Comparison of ENCODE assay signal across 14 cellular contexts in the genomic region with DNA sequence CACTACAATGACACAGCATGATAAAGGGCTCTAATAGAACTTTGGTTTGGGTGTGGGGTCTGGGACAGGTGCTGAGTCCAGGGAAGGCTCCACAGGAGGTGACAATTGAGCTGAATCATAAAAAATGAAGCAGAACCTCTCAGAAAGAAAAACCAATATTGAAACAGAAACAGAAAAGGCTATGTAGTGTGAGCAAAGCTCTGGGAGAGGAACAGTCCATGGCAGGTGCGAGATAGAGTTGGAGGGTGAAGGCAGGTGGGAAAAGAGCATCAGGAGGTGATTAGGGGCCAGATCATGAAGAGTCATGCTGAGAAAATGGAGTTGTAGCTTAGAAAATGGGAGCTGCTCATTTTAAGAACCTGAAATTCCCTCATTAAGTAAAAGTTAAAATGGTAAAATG.
A peak's percentile ranks its signal among the peaks of the same experiment; 100 is the strongest.
DNase-seq lines count a peak whose midpoint lies in the region; ATAC-seq and TF ChIP-seq lines count a peak whose summit lies in the region.
"Had no signal": no experiment of that assay in that cellular context is flagged by ENCODE, and none has a peak within 500 bp of the region (broad histone marks: within the 10 kb centered on the region; RNA-seq: fewer than 3 reads in every experiment).

No MANE protein-coding gene starts in this region.

- H3K9me3 ChIP-seq in osteoblast (ENCODE audit: low read depth, low read length), result no peaks in the 10 kb centered on the region
- no peaks in the 10 kb centered on the region for H3K9me3 ChIP-seq in SK-N-SH
- H3K9me3 ChIP-seq: tibial nerve had no signal

- DNase-seq in NCI-H510A (lab: John Stamatoyannopoulos, UW) (peak; percentile 26), osteoblast (ENCODE audit: insufficient read length, low spot score, missing footprints) (no peak), SK-N-SH (no peak)
- no peak for DNase-seq in activated effector memory CD4-positive, alpha-beta T cell treated with anti-CD3 and anti-CD28 coated beads, Interleukin-2, amount 50 U/mL, for 16 hours
- DNase-seq: activated CD8-positive, alpha-beta T cell treated with anti-CD3 and anti-CD28 coated beads for 36 hours; cortex of kidney; Kasumi-1; naive thymus-derived CD4-positive, alpha-beta T cell had no signal

- H3K36me3 ChIP-seq in osteoblast (ENCODE audit: insufficient read depth, low read length) (no peaks in the 10 kb centered on the region), SK-N-SH (replicated peaks in 1 of 2; ENCODE audit: control insufficient read depth in 1 of 2, insufficient read depth in 2 of 2, low read length in 1 of 2) (no peaks in the 10 kb centered on the region)
- H3K36me3 ChIP-seq: tibial nerve had no signal

- H3K4me1 ChIP-seq in osteoblast (ENCODE audit: insufficient read depth, low read length), result no peaks in the 10 kb centered on the region
- H3K4me1 ChIP-seq in SK-N-SH (ENCODE audit: control insufficient read depth in 1 of 2, insufficient read depth in 2 of 2, low read depth in 1 of 2, low read length in 1 of 2), result peaks cover 0 to 6% of the 10 kb centered on the region in 2 experiments; a peak in 1 of 4 replicates
- H3K4me1 ChIP-seq: tibial nerve had no signal

- WGBS in SK-N-SH (ENCODE audit: low lambda C conversion rate), result 42% methylated on average over 1 of the region's 1 CpG

- H4K20me1 ChIP-seq in osteoblast (ENCODE audit: insufficient read depth, low read length) (no peaks in the 10 kb centered on the region), SK-N-SH (ENCODE audit: insufficient read depth) (no peaks in the 10 kb centered on the region)

- H3F3A ChIP-seq in SK-N-SH (replicated peaks; ENCODE audit: insufficient read depth), result no peaks in the 10 kb centered on the region

- H2AFZ ChIP-seq in osteoblast (ENCODE audit: low read length) (no peak overlapping the region), SK-N-SH (ENCODE audit: low read depth) (no peak overlapping the region)

- H3K27ac ChIP-seq in osteoblast (ENCODE audit: low read depth, low read length) (no peak overlapping the region), SK-N-SH (ENCODE audit: low read depth in 2 of 2, low read length in 1 of 2) (no peak overlapping the region)
- H3K27ac ChIP-seq: tibial nerve had no signal

- no peaks in the 10 kb centered on the region for H3K9me2 ChIP-seq in SK-N-SH

- no peak for TF ChIP-seq EP300 in SK-N-SH (IDR thresholded peaks at IDR 0.05; ENCODE audit: borderline replicate concordance in 1 of 2, low read depth in 1 of 2, low read length in 1 of 2)

- H3K4me3 ChIP-seq in osteoblast (ENCODE audit: insufficient read depth, low read length), result no peak overlapping the region
- H3K4me3 ChIP-seq in SK-N-SH (ENCODE audit: low read depth in 2 of 2, low read length in 1 of 2), result no peak overlapping the region
- H3K4me3 ChIP-seq: tibial nerve had no signal

- H3K79me2 ChIP-seq in osteoblast (ENCODE audit: insufficient read depth, low read length) (no peaks in the 10 kb centered on the region), SK-N-SH (ENCODE audit: insufficient read depth) (no peaks in the 10 kb centered on the region)

- POLR2A ChIA-PET in SK-N-SH (lab: Yijun Ruan, JAX), result no interaction called here

- TF ChIP-seq CTCF in osteoblast (IDR thresholded peaks at IDR 0.05; ENCODE audit: extremely low read depth, low read depth, low read length) (no peak), SK-N-SH (IDR thresholded peaks at IDR 0.05) (no peak)

- CTCF ChIA-PET in SK-N-SH (lab: Yijun Ruan, JAX), result interaction anchor here (0.7 to 2.2 kb wide), 3 partner anchors 13 to 17 kb away, joined by 3 to 9 read pairs (median 3); no protein-coding TSS in a partner anchor

- H3K4me2 ChIP-seq in osteoblast (ENCODE audit: insufficient read depth, low read length) (no peak overlapping the region), SK-N-SH (no peak overlapping the region)

- TF ChIP-seq RAD21 in SK-N-SH (IDR thresholded peaks at IDR 0.05; ENCODE audit: low read length), result no peak

- peak; percentile 51 for ATAC-seq in GM18511 (IDR thresholded peaks at IDR 0.05; ENCODE audit: unreplicated experiment)
- peak; percentile 64 for ATAC-seq in GM21515 (IDR thresholded peaks at IDR 0.05; ENCODE audit: unreplicated experiment)
- ATAC-seq in HG03354 (IDR thresholded peaks at IDR 0.05; ENCODE audit: poor library complexity, severe bottlenecking, unreplicated experiment), result peak; percentile 58
- ATAC-seq in HG02840 (IDR thresholded peaks at IDR 0.05; ENCODE audit: low FRiP score, unreplicated experiment), result no peak
- ATAC-seq: activated CD8-positive, alpha-beta T cell treated with anti-CD3 and anti-CD28 coated beads for 36 hours; activated naive CD4-positive, alpha-beta T cell treated with anti-CD3 and anti-CD28 coated beads, Interleukin-2, amount 50 U/mL, for 72 hours; naive thymus-derived CD4-positive, alpha-beta T cell had no signal

- no peaks in the 10 kb centered on the region for H3K27me3 ChIP-seq in osteoblast (ENCODE audit: insufficient read depth, low read length)
- no peaks in the 10 kb centered on the region for H3K27me3 ChIP-seq in SK-N-SH (ENCODE audit: insufficient read depth)
- H3K27me3 ChIP-seq: tibial nerve had no signal

- no peak overlapping the region for H3K9ac ChIP-seq in SK-N-SH

TF ChIP-seq in SK-N-SH, 30 proteins besides CTCF, POLR2A, EP300 and RAD21:
- no peak for TF ChIP-seq RFX5 (IDR thresholded peaks at IDR 0.05; ENCODE audit: low read length)
